ENCODE assay signal across 1 cellular context in the genomic region with DNA sequence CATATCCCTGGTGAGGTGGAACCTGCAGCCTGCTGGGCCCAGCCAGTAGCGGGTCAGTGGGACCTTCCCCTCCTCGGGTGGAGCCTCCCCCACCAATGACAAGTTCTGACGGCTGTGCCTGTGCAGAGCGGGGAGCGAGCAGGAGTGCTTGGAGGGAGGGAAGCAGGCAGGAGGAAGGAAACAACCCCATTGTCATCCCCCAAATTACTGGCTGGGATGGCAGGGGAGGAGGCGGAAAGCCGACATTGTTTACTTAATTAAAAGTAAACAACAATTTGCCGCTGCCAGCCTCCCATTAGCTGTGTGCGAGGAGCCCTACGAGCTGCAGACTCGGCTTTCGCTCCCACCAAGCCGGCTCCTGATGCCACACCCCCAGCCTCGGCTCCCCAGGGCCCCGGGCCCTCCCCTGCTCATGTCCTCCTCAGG.
TF ChIP-seq lines count a peak whose summit lies in the region.

No MANE protein-coding gene starts in this region.

TF ChIP-seq in PFSK-1, 5 proteins besides CTCF, POLR2A, EP300 and RAD21 (continued from another document):
- TF ChIP-seq, protein P1, sequence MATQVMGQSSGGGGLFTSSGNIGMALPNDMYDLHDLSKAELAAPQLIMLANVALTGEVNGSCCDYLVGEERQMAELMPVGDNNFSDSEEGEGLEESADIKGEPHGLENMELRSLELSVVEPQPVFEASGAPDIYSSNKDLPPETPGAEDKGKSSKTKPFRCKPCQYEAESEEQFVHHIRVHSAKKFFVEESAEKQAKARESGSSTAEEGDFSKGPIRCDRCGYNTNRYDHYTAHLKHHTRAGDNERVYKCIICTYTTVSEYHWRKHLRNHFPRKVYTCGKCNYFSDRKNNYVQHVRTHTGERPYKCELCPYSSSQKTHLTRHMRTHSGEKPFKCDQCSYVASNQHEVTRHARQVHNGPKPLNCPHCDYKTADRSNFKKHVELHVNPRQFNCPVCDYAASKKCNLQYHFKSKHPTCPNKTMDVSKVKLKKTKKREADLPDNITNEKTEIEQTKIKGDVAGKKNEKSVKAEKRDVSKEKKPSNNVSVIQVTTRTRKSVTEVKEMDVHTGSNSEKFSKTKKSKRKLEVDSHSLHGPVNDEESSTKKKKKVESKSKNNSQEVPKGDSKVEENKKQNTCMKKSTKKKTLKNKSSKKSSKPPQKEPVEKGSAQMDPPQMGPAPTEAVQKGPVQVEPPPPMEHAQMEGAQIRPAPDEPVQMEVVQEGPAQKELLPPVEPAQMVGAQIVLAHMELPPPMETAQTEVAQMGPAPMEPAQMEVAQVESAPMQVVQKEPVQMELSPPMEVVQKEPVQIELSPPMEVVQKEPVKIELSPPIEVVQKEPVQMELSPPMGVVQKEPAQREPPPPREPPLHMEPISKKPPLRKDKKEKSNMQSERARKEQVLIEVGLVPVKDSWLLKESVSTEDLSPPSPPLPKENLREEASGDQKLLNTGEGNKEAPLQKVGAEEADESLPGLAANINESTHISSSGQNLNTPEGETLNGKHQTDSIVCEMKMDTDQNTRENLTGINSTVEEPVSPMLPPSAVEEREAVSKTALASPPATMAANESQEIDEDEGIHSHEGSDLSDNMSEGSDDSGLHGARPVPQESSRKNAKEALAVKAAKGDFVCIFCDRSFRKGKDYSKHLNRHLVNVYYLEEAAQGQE (IDR thresholded peaks at IDR 0.05; ENCODE audit: insufficient read depth in 1 of 2, low read depth in 2 of 2, low read length in 2 of 2), result no peak
- TF ChIP-seq FOXP2 (optimal IDR thresholded peaks at IDR 0.05; ENCODE audit: borderline replicate concordance, extremely low read depth, extremely low read length, insufficient read depth), result peak; percentile 25
